1 cellular context compared by ENCODE assay signal in the genomic region with DNA sequence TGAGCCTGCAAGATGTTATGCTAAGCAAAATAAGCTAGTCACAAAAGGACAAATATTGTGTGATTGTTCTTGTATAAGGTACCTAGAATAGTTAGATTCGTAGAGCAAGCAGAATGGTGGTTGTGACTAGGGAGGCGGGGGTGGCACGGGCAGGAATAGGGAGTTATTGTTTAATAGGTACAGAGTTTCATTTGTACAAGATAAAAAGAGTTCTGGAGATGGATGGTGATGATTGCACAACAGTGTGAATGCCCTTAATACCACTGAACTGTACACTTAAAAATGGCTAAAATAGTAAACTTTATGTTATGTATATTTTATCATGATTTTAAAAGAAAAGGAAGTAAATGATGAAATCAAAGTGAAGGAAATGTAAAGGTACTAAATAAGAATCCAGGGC.
TF ChIP-seq lines count a peak whose summit lies in the region.

No MANE protein-coding gene starts in this region.

TF ChIP-seq in HepG2, 621 proteins besides CTCF, POLR2A, EP300 and RAD21:
- no peak for TF ChIP-seq SOX13 (IDR thresholded peaks at IDR 0.05)
- TF ChIP-seq SOX13 (CRISPR knock-in tag; conservative IDR thresholded peaks at IDR 0.05 in 1 of 2, IDR thresholded peaks at IDR 0.05 in 1 of 2) = peak in 1 of 2 experiments; percentile 62; a peak in 1 of 4 replicates
- 0 out of 2 replicates have a peak, but pooled peaks have one; percentile 25 for TF ChIP-seq ISL2 (CRISPR knock-in tag; IDR thresholded peaks at IDR 0.05)
- TF ChIP-seq FOXM1 (CRISPR knock-in tag; IDR thresholded peaks at IDR 0.05) = no peak
- TF ChIP-seq ETV6 (CRISPR knock-in tag; conservative IDR thresholded peaks at IDR 0.05) = no peak
- no peak for TF ChIP-seq MED8 (CRISPR knock-in tag; IDR thresholded peaks at IDR 0.05; ENCODE audit: insufficient replicate concordance)
- no peak for TF ChIP-seq ZNF883 (CRISPR knock-in tag; IDR thresholded peaks at IDR 0.05; ENCODE audit: not compliant biosample characterization)
- no peak for TF ChIP-seq SRY (CRISPR knock-in tag; IDR thresholded peaks at IDR 0.05)
- TF ChIP-seq CEBPG (CRISPR knock-in tag; IDR thresholded peaks at IDR 0.05) = peak; percentile 81
- TF ChIP-seq SOX6 (IDR thresholded peaks at IDR 0.05) = no peak
- peak; percentile 33; the same call in 1 of the 2 replicates for TF ChIP-seq SOX6 (CRISPR knock-in tag; IDR thresholded peaks at IDR 0.05)
- TF ChIP-seq CEBPB (IDR thresholded peaks at IDR 0.05; ENCODE audit: borderline replicate concordance, low read depth, low read length) = peak; percentile 85
- TF ChIP-seq SOX5 (CRISPR knock-in tag; IDR thresholded peaks at IDR 0.05; ENCODE audit: borderline replicate concordance) = peak; percentile 43; the same call in 1 of the 2 replicates
- no peak for TF ChIP-seq STAG1 (CRISPR knock-in tag; IDR thresholded peaks at IDR 0.05)
- TF ChIP-seq ZNF33A (CRISPR knock-in tag; IDR thresholded peaks at IDR 0.05; ENCODE audit: borderline replicate concordance) = no peak
